27 cellular contexts compared by ENCODE assay signal in the genomic region with DNA sequence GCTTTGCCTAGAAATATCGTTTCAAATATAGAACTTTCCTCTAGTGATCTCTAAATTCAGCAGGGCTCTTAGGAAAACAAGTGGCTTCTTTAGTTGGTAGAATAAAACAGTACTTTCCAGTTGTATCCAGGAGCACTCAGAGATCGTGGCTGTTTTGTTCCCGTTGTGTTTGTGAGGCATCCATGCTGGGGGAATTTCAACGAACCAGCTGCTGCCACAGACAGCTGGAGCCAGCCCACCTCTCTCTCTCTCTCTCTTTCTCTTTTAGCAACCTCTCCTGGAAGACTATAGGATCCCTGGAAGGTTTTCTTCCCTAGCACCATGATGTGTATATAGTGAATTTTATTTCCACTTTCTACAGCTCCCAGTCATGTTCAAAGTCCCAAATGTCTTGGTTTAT.
"Had no signal": no experiment of that assay in that cellular context is flagged by ENCODE, and none has a peak within 500 bp of the region (broad histone marks: within the 10 kb centered on the region; RNA-seq: fewer than 3 reads in every experiment).

No MANE protein-coding gene starts in this region.

- H3K4me3 ChIP-seq: adrenal gland, cardiac muscle cell, colonic mucosa, gastrocnemius medialis, hepatocyte, right lobe of liver, skin epidermis, thoracic aorta, uterus had no signal

- DNase-seq: activated CD4-positive, alpha-beta memory T cell treated with anti-CD3 and anti-CD28 coated beads for 36 hours; activated CD4-positive, alpha-beta T cell treated with anti-CD3 and anti-CD28 coated beads for 4 hours; activated CD8-positive, alpha-beta memory T cell treated with anti-CD3 and anti-CD28 coated beads, Interleukin-2, amount 50 U/mL, for 4 hours; activated effector memory CD4-positive, alpha-beta T cell treated with anti-CD3 and anti-CD28 coated beads, Interleukin-2, amount 50 U/mL, for 16 hours; activated naive CD4-positive, alpha-beta T cell treated with anti-CD3 and anti-CD28 coated beads for 36 hours; activated naive CD8-positive, alpha-beta T cell treated with anti-CD3 and anti-CD28 coated beads for 36 hours; activated T-cell treated with anti-CD3 and anti-CD28 coated beads, Interleukin-2, amount 50 U/mL, for 1 hour; adrenal gland; aorta; cerebellar nuclear complex; colonic mucosa; effector CD8-positive, alpha-beta T cell; gastrocnemius medialis; islet precursor cell; left ventricle myocardium superior; mammary epithelial cell; naive thymus-derived CD4-positive, alpha-beta T cell; right lobe of liver; stimulated activated CD4-positive, alpha-beta T cell treated with anti-CD3 and anti-CD28 coated beads, Interleukin-12 subunit alpha, Interleukin-12 subunit beta, amount 100 ng/mL, for 4 hours; stimulated activated CD4-positive, alpha-beta T cell treated with anti-CD3 and anti-CD28 coated beads, Interleukin-4, amount 100 ng/mL, for 1 hour; uterus had no signal

- ATAC-seq: gastrocnemius medialis; left ventricle myocardium superior; naive thymus-derived CD4-positive, alpha-beta T cell; right lobe of liver; stimulated activated effector memory CD8-positive, alpha-beta T cell treated with anti-CD3 and anti-CD28 coated beads, Interleukin-12 subunit alpha, Interleukin-12 subunit beta, amount 100 ng/mL, for 72 hours had no signal

- H3K4me2 ChIP-seq: hepatocyte had no signal

- H3K27ac ChIP-seq: adrenal gland, cardiac muscle cell, colonic mucosa, gastrocnemius medialis, hepatocyte, neutrophil, right lobe of liver, skin epidermis, thoracic aorta, uterus had no signal

- H3K36me3 ChIP-seq: adrenal gland, cardiac muscle cell, colonic mucosa, gastrocnemius medialis, neutrophil, right lobe of liver, thoracic aorta, uterus had no signal

- H3K9me3 ChIP-seq: adrenal gland, colonic mucosa, gastrocnemius medialis, neutrophil, right lobe of liver, thoracic aorta, uterus had no signal

- H3K4me1 ChIP-seq: adrenal gland, colonic mucosa, gastrocnemius medialis, right lobe of liver, uterus had no signal

- H3K79me2 ChIP-seq: hepatocyte had no signal

- H2AFZ ChIP-seq: hepatocyte had no signal

- H3K27me3 ChIP-seq: adrenal gland, cardiac muscle cell, colonic mucosa, gastrocnemius medialis, hepatocyte, neutrophil, right lobe of liver, uterus had no signal
